In the genomic region with DNA sequence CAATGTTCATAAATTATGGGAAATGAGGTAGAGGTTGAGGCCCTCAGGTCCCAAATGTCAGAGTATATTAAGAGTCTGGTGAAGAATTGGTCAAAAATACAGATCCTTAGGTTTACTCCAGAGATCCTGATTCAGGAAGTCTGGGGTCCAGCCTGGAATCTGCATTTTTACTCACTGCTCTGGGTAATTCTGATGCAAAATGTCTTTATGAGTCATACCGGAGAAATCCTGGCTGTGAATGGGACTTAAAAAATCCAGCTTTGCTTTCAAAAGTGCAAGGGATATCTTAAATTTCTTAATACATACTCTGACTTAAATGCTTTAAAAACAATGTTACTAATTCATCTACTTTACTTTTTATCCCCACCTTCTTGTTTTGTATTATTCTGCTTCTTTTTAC, we compare ENCODE assay signal across 16 cellular contexts.
A peak's percentile ranks its signal among the peaks of the same experiment; 100 is the strongest.
DNase-seq lines count a peak whose midpoint lies in the region; ATAC-seq and TF ChIP-seq lines count a peak whose summit lies in the region.
"Had no signal": no experiment of that assay in that cellular context is flagged by ENCODE, and none has a peak within 500 bp of the region (broad histone marks: within the 10 kb centered on the region; RNA-seq: fewer than 3 reads in every experiment).

No MANE protein-coding gene starts in this region.

- no peak overlapping the region for H3K56ac ChIP-seq in mesendoderm (ENCODE audit: low read length)

- peaks cover 6% of the 10 kb centered on the region for H3K4me1 ChIP-seq in endodermal cell (ENCODE audit: control insufficient read depth, insufficient read depth, low read length)
- no peaks in the 10 kb centered on the region for H3K4me1 ChIP-seq in mesendoderm (ENCODE audit: control insufficient read depth, low read depth, low read length)

- H2BK120ac ChIP-seq in mesendoderm (ENCODE audit: low read depth, low read length): no peak overlapping the region

- H3K4ac ChIP-seq in mesendoderm (ENCODE audit: low read depth, low read length): no peak overlapping the region

- no peaks in the 10 kb centered on the region for H3K9me3 ChIP-seq in endodermal cell (ENCODE audit: control insufficient read depth, low read length)
- H3K9me3 ChIP-seq: heart right ventricle had no signal

- no peak overlapping the region for H3K4me2 ChIP-seq in mesendoderm (ENCODE audit: low read length)

- H4K5ac ChIP-seq in mesendoderm (ENCODE audit: low read length): no peak overlapping the region

- H3K27me3 ChIP-seq in endodermal cell (ENCODE audit: control insufficient read depth, insufficient read depth, low read length, poor library complexity, severe bottlenecking) (no peaks in the 10 kb centered on the region), mesendoderm (ENCODE audit: insufficient read depth, low read length, poor library complexity) (no peaks in the 10 kb centered on the region)
- H3K27me3 ChIP-seq: heart right ventricle had no signal

- H2AK5ac ChIP-seq in mesendoderm (ENCODE audit: low read length): no peak overlapping the region

- DNase-seq in AG08396 (ENCODE audit: low spot score): peak; percentile 11
- DNase-seq in LHCN-M2 (ENCODE audit: low read depth): peak; percentile 76
- DNase-seq in endodermal cell: no peak
- DNase-seq in mesendoderm: peak; percentile 70
- no peak for DNase-seq in stimulated activated CD4-positive, alpha-beta T cell treated with anti-CD3 and anti-CD28 coated beads, Interleukin-4, amount 100 ng/mL, for 24 hours
- DNase-seq in erythroblast (lab: John Stamatoyannopoulos, UW): no peak
- no peak for DNase-seq in GM20000 (ENCODE audit: low spot score)
- no peak for DNase-seq in effector memory CD8-positive, alpha-beta T cell
- DNase-seq: ACHN; activated CD4-positive, alpha-beta memory T cell treated with anti-CD3 and anti-CD28 coated beads for 36 hours; Calu3; effector memory CD4-positive, alpha-beta T cell; heart right ventricle; NCI-H2171; SHP77 treated with DMSO at 0.1 percent for 48 hours had no signal

- TF ChIP-seq CTCF in endodermal cell (conservative IDR thresholded peaks at IDR 0.05) (no peak), GM20000 (IDR thresholded peaks at IDR 0.05; ENCODE audit: extremely low read depth, missing control alignments) (no peak)

- ATAC-seq in effector memory CD8-positive, alpha-beta T cell (replicated peaks): no peak
- ATAC-seq: activated T-helper 17 cell treated with anti-CD3 and anti-CD28 coated beads, Interleukin-2, amount 50 U/mL, for 72 hours; heart right ventricle had no signal

- H3K18ac ChIP-seq in mesendoderm (ENCODE audit: low read length): no peak overlapping the region

- no peaks in the 10 kb centered on the region for H3K79me2 ChIP-seq in mesendoderm (ENCODE audit: control insufficient read depth, insufficient read depth, low read length)

- H3K27ac Mint-ChIP-seq in endodermal cell: peak overlapping the region; percentile 83
- H3K27ac Mint-ChIP-seq in effector memory CD8-positive, alpha-beta T cell: no peak overlapping the region
- H3K27ac Mint-ChIP-seq: activated CD4-positive, alpha-beta memory T cell treated with anti-CD3 and anti-CD28 coated beads for 36 hours; activated T-helper 17 cell treated with anti-CD3 and anti-CD28 coated beads, Interleukin-2, amount 50 U/mL, for 72 hours had no signal

- H3K36me3 Mint-ChIP-seq in endodermal cell (ENCODE audit: low read depth): peaks cover 88% of the 10 kb centered on the region
- H3K36me3 Mint-ChIP-seq in effector memory CD8-positive, alpha-beta T cell (ENCODE audit: insufficient read depth): no peaks in the 10 kb centered on the region
- H3K36me3 Mint-ChIP-seq: activated CD4-positive, alpha-beta memory T cell treated with anti-CD3 and anti-CD28 coated beads for 36 hours had no signal

- no peak overlapping the region for H2BK15ac ChIP-seq in mesendoderm (replicated peaks; ENCODE audit: low read depth)

- no peak overlapping the region for H3K4me3 Mint-ChIP-seq in endodermal cell
- no peak overlapping the region for H3K4me3 Mint-ChIP-seq in effector memory CD8-positive, alpha-beta T cell
- H3K4me3 Mint-ChIP-seq: activated CD4-positive, alpha-beta memory T cell treated with anti-CD3 and anti-CD28 coated beads for 36 hours; activated T-helper 17 cell treated with anti-CD3 and anti-CD28 coated beads, Interleukin-2, amount 50 U/mL, for 72 hours had no signal

- H3K36me3 ChIP-seq in endodermal cell (ENCODE audit: control insufficient read depth, insufficient read depth, low read length) (peaks cover 100% of the 10 kb centered on the region), mesendoderm (ENCODE audit: control insufficient read depth, insufficient read depth, low read length) (peaks cover 11% of the 10 kb centered on the region)

- H2BK5ac ChIP-seq in mesendoderm (ENCODE audit: low read length): no peak overlapping the region

- H3K9ac ChIP-seq in endodermal cell (ENCODE audit: extremely low read depth, low read length, poor library complexity, severe bottlenecking): no peak overlapping the region
- H3K9ac ChIP-seq in mesendoderm (ENCODE audit: low read length): no peak overlapping the region

- no peak overlapping the region for H3K4me3 ChIP-seq in endodermal cell (ENCODE audit: low read length)
- no peak overlapping the region for H3K4me3 ChIP-seq in mesendoderm (ENCODE audit: low read length)
- H3K4me3 ChIP-seq: heart right ventricle had no signal

- no peaks in the 10 kb centered on the region for H3K9me3 Mint-ChIP-seq in endodermal cell
- no peaks in the 10 kb centered on the region for H3K9me3 Mint-ChIP-seq in effector memory CD8-positive, alpha-beta T cell
- H3K9me3 Mint-ChIP-seq: activated CD4-positive, alpha-beta memory T cell treated with anti-CD3 and anti-CD28 coated beads for 36 hours; activated T-helper 17 cell treated with anti-CD3 and anti-CD28 coated beads, Interleukin-2, amount 50 U/mL, for 72 hours had no signal

- H3K27ac ChIP-seq in endodermal cell (ENCODE audit: low read depth, low read length): no peak overlapping the region
- H3K27ac ChIP-seq in mesendoderm (ENCODE audit: low read depth, low read length): no peak overlapping the region

- peaks cover 33% of the 10 kb centered on the region for H3K4me1 Mint-ChIP-seq in endodermal cell
- no peaks in the 10 kb centered on the region for H3K4me1 Mint-ChIP-seq in effector memory CD8-positive, alpha-beta T cell (ENCODE audit: low read depth in 2 of 2)
- H3K4me1 Mint-ChIP-seq: activated T-helper 17 cell treated with anti-CD3 and anti-CD28 coated beads, Interleukin-2, amount 50 U/mL, for 72 hours had no signal

- H3K27me3 Mint-ChIP-seq in endodermal cell (ENCODE audit: insufficient read depth): no peaks in the 10 kb centered on the region
- H3K27me3 Mint-ChIP-seq in effector memory CD8-positive, alpha-beta T cell: peaks cover 0 to 24% of the 10 kb centered on the region in 2 donors
- H3K27me3 Mint-ChIP-seq: activated CD4-positive, alpha-beta memory T cell treated with anti-CD3 and anti-CD28 coated beads for 36 hours; activated T-helper 17 cell treated with anti-CD3 and anti-CD28 coated beads, Interleukin-2, amount 50 U/mL, for 72 hours had no signal

- H3K79me1 ChIP-seq in mesendoderm (ENCODE audit: low read length): no peaks in the 10 kb centered on the region

- H4K8ac ChIP-seq in mesendoderm (ENCODE audit: low read depth, low read length): no peak overlapping the region

- no peak for TF ChIP-seq POLR2A in erythroblast (IDR thresholded peaks at IDR 0.05; ENCODE audit: low read length)

- WGBS in endodermal cell (ENCODE audit: insufficient coverage in 1 of 2, insufficient read length in 1 of 2), 2 experiments: 87 to 100% methylated on average over 1 of the region's 1 CpG
- no CpG with 5 or more reads among the region's 1 CpG for WGBS in mesendoderm (ENCODE audit: extremely low coverage, insufficient coverage, low lambda C conversion rate)

- H3K23ac ChIP-seq in mesendoderm (ENCODE audit: low read length): no peak overlapping the region

Comparison
In these comparisons a context has a peak if more than half of its experiments do, and no peak if none do; other contexts are left out.
1. DNase-seq: peak in AG08396 (single experiment), LHCN-M2 (single experiment) and mesendoderm (single experiment); none in endodermal cell (single experiment), stimulated activated CD4-positive, alpha-beta T cell treated with anti-CD3 and anti-CD28 coated beads, Interleukin-4, amount 100 ng/mL, for 24 hours (single experiment), erythroblast (0 of 2), GM20000 (single experiment) and effector memory CD8-positive, alpha-beta T cell (0 of 3).